8 cellular contexts compared by ENCODE assay signal in genomic region chr6:108896111-108896661, GRCh38. TPM values are rescaled to one million over a fixed set of nuclear protein-coding genes. Genes with fewer than 3 reads are reported as not detected.
DNase-seq lines count a peak whose midpoint lies in the region; ATAC-seq and TF ChIP-seq lines count a peak whose summit lies in the region.

No MANE protein-coding gene starts in this region.

- no peaks in the 10 kb centered on the region for H3K9me3 Mint-ChIP-seq in activated CD8-positive, alpha-beta memory T cell treated with anti-CD3 and anti-CD28 coated beads, Interleukin-2, amount 10 ng/mL, durations not matched to agents 7 days and 5 days (ENCODE audit: low read depth)

- no peak overlapping the region for H3K4me3 ChIP-seq in foreskin fibroblast (ENCODE audit: low read depth in 1 of 2, low read length in 2 of 2)

- ATAC-seq in activated CD8-positive, alpha-beta memory T cell treated with anti-CD3 and anti-CD28 coated beads, Interleukin-2, amount 10 ng/mL, durations not matched to agents 7 days and 5 days, result peak; percentile 71
- ATAC-seq in stimulated activated naive CD8-positive, alpha-beta T cell treated with anti-CD3 and anti-CD28 coated beads, Interleukin-15, Interleukin-2, amounts not matched to agents 100 U/mL and 50 U/mL, for 24 hours, result peak; percentile 36
- no peak for ATAC-seq in GM19035 (IDR thresholded peaks at IDR 0.05; ENCODE audit: unreplicated experiment)

- H3K27me3 Mint-ChIP-seq in activated CD8-positive, alpha-beta memory T cell treated with anti-CD3 and anti-CD28 coated beads, Interleukin-2, amount 10 ng/mL, durations not matched to agents 7 days and 5 days, result peaks cover 5% of the 10 kb centered on the region

- CTCF ChIA-PET in activated CD8-positive, alpha-beta memory T cell treated with anti-CD3 and anti-CD28 coated beads, Interleukin-2, amount 10 ng/mL, durations not matched to agents 7 days and 5 days (lab: Charles Lee), result interaction anchor here (1.4 to 1.5 kb wide), 3 partner anchors 13 to 354 kb away, joined by 3 to 4 read pairs (median 3); no protein-coding TSS in a partner anchor

- H3K36me3 Mint-ChIP-seq in activated CD8-positive, alpha-beta memory T cell treated with anti-CD3 and anti-CD28 coated beads, Interleukin-2, amount 10 ng/mL, durations not matched to agents 7 days and 5 days, result peaks cover 14% of the 10 kb centered on the region

- peak overlapping the region; percentile 37 for H3K4me3 Mint-ChIP-seq in activated CD8-positive, alpha-beta memory T cell treated with anti-CD3 and anti-CD28 coated beads, Interleukin-2, amount 10 ng/mL, durations not matched to agents 7 days and 5 days

- DNase-seq in activated CD8-positive, alpha-beta memory T cell treated with anti-CD3 and anti-CD28 coated beads, Interleukin-2, amount 10 ng/mL, durations not matched to agents 7 days and 5 days, result no peak
- DNase-seq in activated CD8-positive, alpha-beta memory T cell treated with anti-CD3 and anti-CD28 coated beads for 24 hours, result no peak
- DNase-seq in SKM-1 treated with dmso at 0.1 percent for 144 hours (lab: John Stamatoyannopoulos, UW; ENCODE audit: unreplicated experiment) (peak; percentile 84), foreskin fibroblast (peak; percentile 73 to 81)
- DNase-seq in stimulated activated naive CD8-positive, alpha-beta T cell treated with anti-CD3 and anti-CD28 coated beads, Interleukin-15, Interleukin-2, amounts not matched to agents 100 U/mL and 50 U/mL, for 24 hours, result no peak
- DNase-seq in activated CD8-positive, alpha-beta memory T cell treated with anti-CD3 and anti-CD28 coated beads, Interleukin-2, amount 50 U/mL, for 48 hours, result no peak
- no peak for DNase-seq in activated CD8-positive, alpha-beta memory T cell treated with anti-CD3 and anti-CD28 coated beads, Interleukin-2, amount 50 U/mL, for 4 hours

- peak overlapping the region; percentile 95 for H3K27ac Mint-ChIP-seq in activated CD8-positive, alpha-beta memory T cell treated with anti-CD3 and anti-CD28 coated beads, Interleukin-2, amount 10 ng/mL, durations not matched to agents 7 days and 5 days

- peaks cover 52% of the 10 kb centered on the region for H3K4me1 Mint-ChIP-seq in activated CD8-positive, alpha-beta memory T cell treated with anti-CD3 and anti-CD28 coated beads, Interleukin-2, amount 10 ng/mL, durations not matched to agents 7 days and 5 days

- no peak for TF ChIP-seq CTCF in foreskin fibroblast (IDR thresholded peaks at IDR 0.05; ENCODE audit: low read depth, low read length)

RNA-seq across cellular contexts. Expression of gene ARMC2, which starts 48.0 kb away (rescaled TPM):
- 10 to 100 TPM; 10.8 to 19.2 TPM for total RNA-seq in activated CD8-positive, alpha-beta memory T cell treated with anti-CD3 and anti-CD28 coated beads, Interleukin-2, amount 10 ng/mL, durations not matched to agents 7 days and 5 days

Comparison
In these comparisons a context has a peak if more than half of its experiments do, and no peak if none do; other contexts are left out.
1. DNase-seq: peak in SKM-1 treated with dmso at 0.1 percent for 144 hours (single experiment) and foreskin fibroblast (2 of 2); none in activated CD8-positive, alpha-beta memory T cell treated with anti-CD3 and anti-CD28 coated beads, Interleukin-2, amount 10 ng/mL, durations not matched to agents 7 days and 5 days (single experiment), activated CD8-positive, alpha-beta memory T cell treated with anti-CD3 and anti-CD28 coated beads for 24 hours (single experiment), stimulated activated naive CD8-positive, alpha-beta T cell treated with anti-CD3 and anti-CD28 coated beads, Interleukin-15, Interleukin-2, amounts not matched to agents 100 U/mL and 50 U/mL, for 24 hours (single experiment), activated CD8-positive, alpha-beta memory T cell treated with anti-CD3 and anti-CD28 coated beads, Interleukin-2, amount 50 U/mL, for 48 hours (single experiment) and activated CD8-positive, alpha-beta memory T cell treated with anti-CD3 and anti-CD28 coated beads, Interleukin-2, amount 50 U/mL, for 4 hours (single experiment).